10 cellular contexts compared by ENCODE assay signal in genomic region chr5:145903113-145903512, GRCh38. TPM values are rescaled to one million over a fixed set of nuclear protein-coding genes. Genes with fewer than 3 reads are reported as not detected.
DNase-seq lines count a peak whose midpoint lies in the region; ATAC-seq and TF ChIP-seq lines count a peak whose summit lies in the region.
"Had no signal": no experiment of that assay in that cellular context is flagged by ENCODE, and none has a peak within 500 bp of the region (broad histone marks: within the 10 kb centered on the region; RNA-seq: fewer than 3 reads in every experiment).

No MANE protein-coding gene starts in this region.

- H3K27me3 Mint-ChIP-seq in CD14-positive monocyte (ENCODE audit: low read depth in 3 of 3): peaks cover 4 to 9% (median 6%) of the 10 kb centered on the region in 3 donors
- H3K27me3 Mint-ChIP-seq in activated naive CD8-positive, alpha-beta T cell treated with anti-CD3 and anti-CD28 coated beads for 36 hours: peaks cover 3% of the 10 kb centered on the region

- CTCF ChIA-PET in PC-3 (lab: Charles Lee): interaction anchor here (0.6 kb wide), 1 partner anchor 87 kb away, joined by 3 read pairs; no protein-coding TSS in a partner anchor

- no peak overlapping the region for H3K4me3 Mint-ChIP-seq in CD14-positive monocyte
- no peak overlapping the region for H3K4me3 Mint-ChIP-seq in activated naive CD8-positive, alpha-beta T cell treated with anti-CD3 and anti-CD28 coated beads for 36 hours

- H3F3A ChIP-seq in GM23248 (ENCODE audit: insufficient read depth) (no peaks in the 10 kb centered on the region), PC-3 (ENCODE audit: low read length, unreplicated experiment) (no peaks in the 10 kb centered on the region)

- DNase-seq in CD14-positive monocyte (ENCODE audit: low spot score) (no peak), GM23248 (peak; percentile 28), PC-3 (no peak), fibroblast of villous mesenchyme (ENCODE audit: low read depth) (no peak), thyroid gland (no peak)
- DNase-seq in effector CD8-positive, alpha-beta T cell (lab: John Stamatoyannopoulos, UW): no peak
- no peak for DNase-seq in activated naive CD8-positive, alpha-beta T cell treated with anti-CD3 and anti-CD28 coated beads for 36 hours
- DNase-seq: adrenal gland, NCI-H526 treated with DMSO at 0.1 percent for 48 hours had no signal

- no peak overlapping the region for H2AFZ ChIP-seq in GM23248
- no peak overlapping the region for H2AFZ ChIP-seq in PC-3 (ENCODE audit: low read length)

- H3K9me3 Mint-ChIP-seq in CD14-positive monocyte: peaks cover 4 to 19% (median 12%) of the 10 kb centered on the region in 7 donors
- H3K9me3 Mint-ChIP-seq in activated naive CD8-positive, alpha-beta T cell treated with anti-CD3 and anti-CD28 coated beads for 36 hours: peaks cover 9% of the 10 kb centered on the region

- POLR2A ChIA-PET in PC-3 (lab: Charles Lee; ENCODE audit: unreplicated experiment): no interaction called here

- intact Hi-C loops in CD14-positive monocyte (cut with micrococcal nuclease): no loop called here
- intact Hi-C loops in PC-3 (cut with micrococcal nuclease): no loop called here
- intact Hi-C loops in thyroid gland (cut with DNase I): no loop called here

- H3K9me3 ChIP-seq in GM23248 (ENCODE audit: low read depth): no peaks in the 10 kb centered on the region
- no peaks in the 10 kb centered on the region for H3K9me3 ChIP-seq in PC-3 (ENCODE audit: low read length)
- H3K9me3 ChIP-seq in thyroid gland: no peaks in the 10 kb centered on the region
- H3K9me3 ChIP-seq: adrenal gland had no signal

- no peaks in the 10 kb centered on the region for H3K36me3 ChIP-seq in GM23248 (ENCODE audit: low read depth)
- H3K36me3 ChIP-seq in PC-3 (ENCODE audit: low read depth, low read length): no peaks in the 10 kb centered on the region
- H3K36me3 ChIP-seq in thyroid gland: no peaks in the 10 kb centered on the region
- H3K36me3 ChIP-seq: adrenal gland had no signal

- H3K4me3 ChIP-seq in GM23248: no peak overlapping the region
- no peak overlapping the region for H3K4me3 ChIP-seq in PC-3 (ENCODE audit: low read length)
- no peak overlapping the region for H3K4me3 ChIP-seq in fibroblast of villous mesenchyme (ENCODE audit: low read depth, low read length)
- H3K4me3 ChIP-seq in thyroid gland (replicated peaks in 1 of 3): no peak overlapping the region
- H3K4me3 ChIP-seq: adrenal gland had no signal

- WGBS in GM23248 (ENCODE audit: low coverage in 1 of 2, low lambda C conversion rate in 2 of 2, missing lambda C conversion rate in 2 of 2), 2 experiments: 79 to 85% methylated on average over 3 of the region's 3 CpGs
- 75 to 88% methylated on average over 3 of the region's 3 CpGs for WGBS in thyroid gland, 2 donors

- H3K9ac ChIP-seq in GM23248 (no peak overlapping the region), PC-3 (ENCODE audit: low read length) (no peak overlapping the region)

- peaks cover 24% of the 10 kb centered on the region for H3K27me3 ChIP-seq in GM23248 (replicated peaks; ENCODE audit: insufficient read depth)
- H3K27me3 ChIP-seq in PC-3 (ENCODE audit: low read length): no peaks in the 10 kb centered on the region
- H3K27me3 ChIP-seq in thyroid gland: no peaks in the 10 kb centered on the region
- H3K27me3 ChIP-seq: adrenal gland had no signal

- H3K27ac ChIP-seq in GM23248: no peak overlapping the region
- no peak overlapping the region for H3K27ac ChIP-seq in PC-3 (ENCODE audit: low read length)
- no peak overlapping the region for H3K27ac ChIP-seq in thyroid gland
- H3K27ac ChIP-seq: adrenal gland had no signal

- H3K27ac Mint-ChIP-seq in CD14-positive monocyte: no peak overlapping the region
- H3K27ac Mint-ChIP-seq in activated naive CD8-positive, alpha-beta T cell treated with anti-CD3 and anti-CD28 coated beads for 36 hours: no peak overlapping the region

- peak; percentile 10 for TF ChIP-seq CTCF in CD14-positive monocyte (IDR thresholded peaks at IDR 0.05)
- peak; percentile 41; the same call in 1 of the 2 replicates for TF ChIP-seq CTCF in PC-3 (conservative IDR thresholded peaks at IDR 0.05; ENCODE audit: low read depth, low read length)
- TF ChIP-seq CTCF in fibroblast of villous mesenchyme (IDR thresholded peaks at IDR 0.05; ENCODE audit: insufficient read depth, low read depth, low read length): peak; percentile 38
- peak in 1 of 6 experiments; percentile 16 for TF ChIP-seq CTCF in thyroid gland (IDR thresholded peaks at IDR 0.05)

- in situ Hi-C loops in GM23248 (cut with MboI): no loop called here

- H3K9me2 ChIP-seq in GM23248 (ENCODE audit: insufficient read depth) (no peaks in the 10 kb centered on the region), PC-3 (replicated peaks; ENCODE audit: low read length) (no peaks in the 10 kb centered on the region)

- H4K20me1 ChIP-seq in GM23248 (ENCODE audit: insufficient read depth) (no peaks in the 10 kb centered on the region), PC-3 (ENCODE audit: low read length) (no peaks in the 10 kb centered on the region)

- H3K4me2 ChIP-seq in GM23248 (ENCODE audit: unreplicated experiment) (no peak overlapping the region), PC-3 (ENCODE audit: low read length) (no peak overlapping the region)

- TF ChIP-seq POLR2A in thyroid gland (IDR thresholded peaks at IDR 0.05): no peak

- ATAC-seq in PC-3: no peak
- no peak for ATAC-seq in HG02981 (IDR thresholded peaks at IDR 0.05; ENCODE audit: unreplicated experiment)

- no peaks in the 10 kb centered on the region for H3K79me2 ChIP-seq in GM23248 (ENCODE audit: insufficient read depth)
- no peaks in the 10 kb centered on the region for H3K79me2 ChIP-seq in PC-3 (ENCODE audit: low read length)

- H3K4me1 ChIP-seq in GM23248 (ENCODE audit: insufficient read depth): peaks cover 6% of the 10 kb centered on the region
- H3K4me1 ChIP-seq in PC-3 (ENCODE audit: insufficient read depth, low read length): peaks cover 9% of the 10 kb centered on the region; the same call in 1 of the 2 replicates
- H3K4me1 ChIP-seq in thyroid gland: no peaks in the 10 kb centered on the region
- H3K4me1 ChIP-seq: adrenal gland had no signal

- H3K4me1 Mint-ChIP-seq in CD14-positive monocyte: peaks cover 2% of the 10 kb centered on the region
- no peaks in the 10 kb centered on the region for H3K4me1 Mint-ChIP-seq in activated naive CD8-positive, alpha-beta T cell treated with anti-CD3 and anti-CD28 coated beads for 36 hours

- no peaks in the 10 kb centered on the region for H3K36me3 Mint-ChIP-seq in CD14-positive monocyte
- no peaks in the 10 kb centered on the region for H3K36me3 Mint-ChIP-seq in activated naive CD8-positive, alpha-beta T cell treated with anti-CD3 and anti-CD28 coated beads for 36 hours

- BruUV-seq in PC-3 (replicated peaks; lab: Mats Ljungman, UMichigan): no TSS peak

RNA-seq across cellular contexts. Expression of gene GRXCR2, which starts 30.3 kb away (rescaled TPM):
- polyA plus RNA-seq in CD14-positive monocyte (not detected), GM23248 (2016; fragmentation: Nextera tagmentation; extraction: Ambion mirVana) (not detected in 2 replicates)
- not detected in 2 replicates for total RNA-seq in GM23248 (2014; rRNA removed; shearing (Covaris generic))
- total RNA-seq in PC-3 (2014; rRNA removed) (not detected in 2 replicates), fibroblast of villous mesenchyme (not detected in 2 replicates), thyroid gland (under 1 TPM in 1 of 4 donors, not detected in 3; 0.13 TPM)
- total RNA-seq in activated naive CD8-positive, alpha-beta T cell treated with anti-CD3 and anti-CD28 coated beads for 36 hours: not detected
- total RNA-seq: adrenal gland had no signal
- polyA plus RNA-seq: adrenal gland had no signal

RNA-seq across cellular contexts. Expression of gene SH3RF2, which starts 33.3 kb away (rescaled TPM):
- polyA plus RNA-seq in CD14-positive monocyte: not detected
- not detected in 2 replicates for total RNA-seq in GM23248 (2014; rRNA removed; shearing (Covaris generic))
- polyA plus RNA-seq in GM23248 (2016; fragmentation: Nextera tagmentation; extraction: Ambion mirVana): 0.21 and 0.37 TPM in 2 replicates
- total RNA-seq in PC-3 (2014; rRNA removed): 5.9 and 6.2 TPM in 2 replicates
- total RNA-seq in fibroblast of villous mesenchyme: 0.97 and 2.2 TPM in 2 replicates
- total RNA-seq in thyroid gland: 10 to 100 TPM in 3 of 4 donors, 1 to 10 TPM in 1; 3.1 to 20.8 (median 14.3) TPM
- total RNA-seq in activated naive CD8-positive, alpha-beta T cell treated with anti-CD3 and anti-CD28 coated beads for 36 hours: not detected
